In genomic region chr4:15303052-15303641, GRCh38 we compare ENCODE assay signal across 12 cellular contexts.
DNase-seq lines count a peak whose midpoint lies in the region; ATAC-seq and TF ChIP-seq lines count a peak whose summit lies in the region.
"Had no signal": no experiment of that assay in that cellular context is flagged by ENCODE, and none has a peak within 500 bp of the region (broad histone marks: within the 10 kb centered on the region; RNA-seq: fewer than 3 reads in every experiment).

No MANE protein-coding gene starts in this region.

- peak overlapping the region in 2 of 4 donors; percentile 31 to 48 for H3K27ac ChIP-seq in gastroesophageal sphincter
- H3K27ac ChIP-seq in PC-9 = no peak overlapping the region

- H3K4me1 ChIP-seq in gastroesophageal sphincter = peaks cover 0 to 12% (median 0%) of the 10 kb centered on the region in 3 donors
- H3K4me1 ChIP-seq in skeletal muscle satellite cell (ENCODE audit: control insufficient read depth, insufficient read depth, low read length) = peaks cover 12% of the 10 kb centered on the region
- H3K4me1 ChIP-seq in PC-9 (replicated peaks; ENCODE audit: insufficient read depth) = no peaks in the 10 kb centered on the region

- no peak for TF ChIP-seq EP300 in gastroesophageal sphincter (IDR thresholded peaks at IDR 0.05)

- TF ChIP-seq CTCF in HFF-Myc (IDR thresholded peaks at IDR 0.05; ENCODE audit: low read depth, low read length, missing control alignments) (no peak), gastroesophageal sphincter (IDR thresholded peaks at IDR 0.05) (no peak), PC-9 (conservative IDR thresholded peaks at IDR 0.05) (no peak)

- peak overlapping the region; percentile 43 for H3K4me2 ChIP-seq in skeletal muscle satellite cell (ENCODE audit: low read length)
- H3K4me2 ChIP-seq in PC-9 = no peak overlapping the region

- DNase-seq in HFF-Myc (ENCODE audit: extremely low read depth, low read depth) (peak; percentile 63), amniotic stem cell (lab: John Stamatoyannopoulos, UW) (peak; percentile 19), PC-9 (no peak), HUDEP-2 (lab: John Stamatoyannopoulos, UW; ENCODE audit: unreplicated experiment in 76 of 76) (no peak), SIG-M5 (lab: John Stamatoyannopoulos, UW) (no peak)
- DNase-seq in activated effector memory CD4-positive, alpha-beta T cell treated with anti-CD3 and anti-CD28 coated beads, Interleukin-2, amount 50 U/mL, for 16 hours = no peak
- DNase-seq: activated CD8-positive, alpha-beta memory T cell treated with anti-CD3 and anti-CD28 coated beads, Interleukin-2, amount 50 U/mL, for 4 hours; DMS 273 treated with DMSO at 0.1 percent for 48 hours; NCI-H1417 treated with DMSO at 0.1 percent for 48 hours; T-helper 9 cell had no signal

- H3K36me3 ChIP-seq in gastroesophageal sphincter (no peaks in the 10 kb centered on the region), skeletal muscle satellite cell (ENCODE audit: insufficient read depth, low read length) (no peaks in the 10 kb centered on the region), PC-9 (ENCODE audit: low read depth) (no peaks in the 10 kb centered on the region)

- no peaks in the 10 kb centered on the region for H4K20me1 ChIP-seq in PC-9 (ENCODE audit: insufficient read depth)

- peak overlapping the region; percentile 15 for H3K9ac ChIP-seq in skeletal muscle satellite cell (ENCODE audit: low read depth, low read length)

- CTCF ChIA-PET in PC-9 (lab: Charles Lee) = no interaction called here

- H2AFZ ChIP-seq in PC-9 = no peak overlapping the region

- no peaks in the 10 kb centered on the region for H3K79me2 ChIP-seq in PC-9 (ENCODE audit: low read depth)

- BruUV-seq in PC-9 (replicated peaks; lab: Mats Ljungman, UMichigan) = no TSS peak

- POLR2A ChIA-PET in PC-9 (lab: Charles Lee; ENCODE audit: unreplicated experiment) = no interaction called here

- H3K4me3 ChIP-seq in HFF-Myc (replicated peaks; ENCODE audit: low read depth, low read length) (no peak overlapping the region), gastroesophageal sphincter (no peak overlapping the region), skeletal muscle satellite cell (ENCODE audit: low read length) (no peak overlapping the region), PC-9 (no peak overlapping the region)

- intact Hi-C loops in PC-9 (cut with micrococcal nuclease; ENCODE audit: unreplicated experiment) = no loop called here

- H3K27me3 ChIP-seq in gastroesophageal sphincter (no peaks in the 10 kb centered on the region), skeletal muscle satellite cell (ENCODE audit: control insufficient read depth, insufficient read depth, low read length) (peaks cover 8% of the 10 kb centered on the region), PC-9 (ENCODE audit: insufficient read depth, low read depth) (no peaks in the 10 kb centered on the region)

- ATAC-seq in gastroesophageal sphincter = peak; percentile 37

- 35 to 57% methylated on average over 2 of the region's 2 CpGs for WGBS in gastroesophageal sphincter (ENCODE audit: low coverage in 1 of 2), 2 donors

- H3K9me3 ChIP-seq in gastroesophageal sphincter (no peaks in the 10 kb centered on the region), skeletal muscle satellite cell (replicated peaks; ENCODE audit: low read length) (no peaks in the 10 kb centered on the region), PC-9 (ENCODE audit: insufficient read depth, low read depth) (no peaks in the 10 kb centered on the region)

- H3F3A ChIP-seq in PC-9 (ENCODE audit: insufficient read depth, low read depth) = no peaks in the 10 kb centered on the region

- no peaks in the 10 kb centered on the region for H3K9me2 ChIP-seq in PC-9 (ENCODE audit: insufficient read depth)

- TF ChIP-seq POLR2A in gastroesophageal sphincter (IDR thresholded peaks at IDR 0.05) = no peak

Comparison
In these comparisons a context has a peak if more than half of its experiments do, and no peak if none do; other contexts are left out.
1. DNase-seq: peak in HFF-Myc (single experiment) and amniotic stem cell (single experiment); none in PC-9 (0 of 2), HUDEP-2 (0 of 76), SIG-M5 (single experiment) and activated effector memory CD4-positive, alpha-beta T cell treated with anti-CD3 and anti-CD28 coated beads, Interleukin-2, amount 50 U/mL, for 16 hours (single experiment).